6 cellular contexts compared by ENCODE assay signal in genomic region chr10:62358151-62358550, GRCh38. TPM values are rescaled to one million over a fixed set of nuclear protein-coding genes. Genes with fewer than 3 reads are reported as not detected.
"Had no signal": no experiment of that assay in that cellular context is flagged by ENCODE, and none has a peak within 500 bp of the region (broad histone marks: within the 10 kb centered on the region; RNA-seq: fewer than 3 reads in every experiment).

No MANE protein-coding gene starts in this region.

RNA-seq across cellular contexts. Expression of gene ZNF365, which starts 16.0 kb away (rescaled TPM):
- total RNA-seq: left colon, left lobe of liver, left ventricle myocardium superior, lung microvascular endothelial cell, mesenteric fat pad, mesothelial cell of epicardium had no signal
